7 cellular contexts compared by ENCODE assay signal in genomic region chr10:119305860-119306513, GRCh38.
DNase-seq lines count a peak whose midpoint lies in the region; ATAC-seq and TF ChIP-seq lines count a peak whose summit lies in the region.

No MANE protein-coding gene starts in this region.

- H3K27me3 ChIP-seq in vagina: no peaks in the 10 kb centered on the region

- DNase-seq in NCI-H69 (lab: John Stamatoyannopoulos, UW) (peak; percentile 74), posterior vena cava (ENCODE audit: low spot score) (peak; percentile 89), vagina (ENCODE audit: extremely low spot score in 2 of 2) (no peak)
- DNase-seq in activated CD8-positive, alpha-beta memory T cell treated with anti-CD3 and anti-CD28 coated beads for 48 hours (ENCODE audit: low read depth in 2 of 3, low spot score in 2 of 3): peak; percentile 61 to 71 (median 68)

- peaks cover 52% of the 10 kb centered on the region for H3K4me1 ChIP-seq in vagina

- ATAC-seq in GM18517 (IDR thresholded peaks at IDR 0.05; ENCODE audit: unreplicated experiment) (peak; percentile 47), HG02870 (IDR thresholded peaks at IDR 0.05; ENCODE audit: unreplicated experiment) (peak; percentile 59), esophagus mucosa (peak; percentile 76)

- TF ChIP-seq POLR2A in vagina (IDR thresholded peaks at IDR 0.05): no peak

- H3K36me3 ChIP-seq in vagina: no peaks in the 10 kb centered on the region

- intact Hi-C loops in posterior vena cava (cut with DNase I): loop anchor here in 1 of 2 donors (10.0 kb wide), 1 partner anchor 109 kb away; no protein-coding TSS in a partner anchor
- intact Hi-C loops in vagina (cut with DNase I): no loop called here

- H3K27ac ChIP-seq in vagina: peak overlapping the region; percentile 71

- no peak for TF ChIP-seq CTCF in vagina (IDR thresholded peaks at IDR 0.05)

- H3K9me3 ChIP-seq in vagina: no peaks in the 10 kb centered on the region

- H3K4me3 ChIP-seq in vagina: no peak overlapping the region

Comparison
In these comparisons a context has a peak if more than half of its experiments do, and no peak if none do; other contexts are left out.
1. DNase-seq: peak in NCI-H69 (single experiment), activated CD8-positive, alpha-beta memory T cell treated with anti-CD3 and anti-CD28 coated beads for 48 hours (3 of 3) and posterior vena cava (single experiment); none in vagina (0 of 2).
2. Peak in every context shown above with its lines, with median percentiles within 50 percentile points of each other: ATAC-seq.